ENCODE assay signal across 21 cellular contexts in the genomic region with DNA sequence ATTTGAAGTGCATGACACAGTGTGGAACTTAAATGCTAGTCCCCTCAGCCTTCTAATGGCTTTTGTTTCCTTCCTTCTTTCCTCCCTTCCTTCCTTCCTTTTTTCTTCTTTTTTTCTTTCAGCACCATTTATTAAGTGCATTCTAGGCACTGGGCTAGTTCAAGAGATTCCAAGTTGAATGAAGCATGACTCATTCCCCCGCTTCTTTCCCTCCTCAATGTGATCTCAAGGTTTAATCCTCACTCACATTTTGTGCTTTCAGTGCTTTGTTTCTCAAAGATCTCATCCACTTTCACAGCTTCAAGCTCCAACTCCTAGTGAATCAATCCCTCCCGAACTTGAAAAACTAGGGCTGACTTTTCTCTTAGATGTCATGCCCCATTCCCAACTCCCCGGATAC.
DNase-seq lines count a peak whose midpoint lies in the region; ATAC-seq and TF ChIP-seq lines count a peak whose summit lies in the region.
"Had no signal": no experiment of that assay in that cellular context is flagged by ENCODE, and none has a peak within 500 bp of the region (broad histone marks: within the 10 kb centered on the region; RNA-seq: fewer than 3 reads in every experiment).

No MANE protein-coding gene starts in this region.

- H3K4me1 ChIP-seq in mesendoderm (ENCODE audit: control insufficient read depth, low read depth, low read length) = no peaks in the 10 kb centered on the region
- H3K4me1 ChIP-seq: pancreas had no signal

- H3K27ac Mint-ChIP-seq in natural killer cell (no peak overlapping the region), mesothelial cell of epicardium (no peak overlapping the region)
- no peak overlapping the region for H3K27ac Mint-ChIP-seq in activated naive CD8-positive, alpha-beta T cell treated with anti-CD3 and anti-CD28 coated beads for 36 hours
- H3K27ac Mint-ChIP-seq: CD4-positive, alpha-beta T cell had no signal

- H3K79me1 ChIP-seq in mesendoderm (ENCODE audit: low read length) = no peaks in the 10 kb centered on the region

- H3K79me2 ChIP-seq in mesendoderm (ENCODE audit: control insufficient read depth, insufficient read depth, low read length) = no peaks in the 10 kb centered on the region

- H3K9ac ChIP-seq in mesendoderm (ENCODE audit: low read length) = no peak overlapping the region

- no peak overlapping the region for H3K4me3 ChIP-seq in cardiac fibroblast (replicated peaks in 1 of 2; ENCODE audit: low read depth in 2 of 2, low read length in 2 of 2)
- no peak overlapping the region for H3K4me3 ChIP-seq in mesendoderm (ENCODE audit: low read length)
- H3K4me3 ChIP-seq: ascending aorta, pancreas had no signal

- H3K36me3 ChIP-seq in mesendoderm (ENCODE audit: control insufficient read depth, insufficient read depth, low read length) = no peaks in the 10 kb centered on the region
- H3K36me3 ChIP-seq: ascending aorta, pancreas had no signal

- H3K4me3 Mint-ChIP-seq in natural killer cell (no peak overlapping the region), mesothelial cell of epicardium (no peak overlapping the region)
- no peak overlapping the region for H3K4me3 Mint-ChIP-seq in activated naive CD8-positive, alpha-beta T cell treated with anti-CD3 and anti-CD28 coated beads for 36 hours
- H3K4me3 Mint-ChIP-seq: CD4-positive, alpha-beta T cell had no signal

- H2AK5ac ChIP-seq in mesendoderm (ENCODE audit: low read length) = peak overlapping the region; percentile 31

- H3K23ac ChIP-seq in mesendoderm (ENCODE audit: low read length) = no peak overlapping the region

- H2BK120ac ChIP-seq in mesendoderm (ENCODE audit: low read depth, low read length) = no peak overlapping the region

- H3K9me3 Mint-ChIP-seq in natural killer cell (peaks cover 3 to 4% of the 10 kb centered on the region in 2 donors), mesothelial cell of epicardium (no peaks in the 10 kb centered on the region)
- H3K9me3 Mint-ChIP-seq in activated naive CD8-positive, alpha-beta T cell treated with anti-CD3 and anti-CD28 coated beads for 36 hours = peaks cover 3% of the 10 kb centered on the region
- H3K9me3 Mint-ChIP-seq: CD4-positive, alpha-beta T cell had no signal

- H3K27ac ChIP-seq in mesendoderm (ENCODE audit: low read depth, low read length) = no peak overlapping the region
- H3K27ac ChIP-seq: ascending aorta, pancreas, RWPE1 had no signal

- no peak overlapping the region for H3K4me2 ChIP-seq in mesendoderm (ENCODE audit: low read length)

- ATAC-seq in natural killer cell = no peak
- ATAC-seq: left ventricle myocardium superior, pancreas had no signal

- H3K4me1 Mint-ChIP-seq in natural killer cell (peaks cover 5 to 11% of the 10 kb centered on the region in 2 donors), mesothelial cell of epicardium (no peaks in the 10 kb centered on the region)
- peaks cover 41% of the 10 kb centered on the region for H3K4me1 Mint-ChIP-seq in activated naive CD8-positive, alpha-beta T cell treated with anti-CD3 and anti-CD28 coated beads for 36 hours

- H4K8ac ChIP-seq in mesendoderm (ENCODE audit: low read depth, low read length) = no peak overlapping the region

- no peaks in the 10 kb centered on the region for H3K27me3 ChIP-seq in mesendoderm (ENCODE audit: insufficient read depth, low read length, poor library complexity)
- H3K27me3 ChIP-seq: ascending aorta, pancreas had no signal

- no peak overlapping the region for H3K18ac ChIP-seq in mesendoderm (ENCODE audit: low read length)

- TF ChIP-seq CTCF in cardiac fibroblast (IDR thresholded peaks at IDR 0.05; ENCODE audit: low read depth, low read length) (no peak), natural killer cell (IDR thresholded peaks at IDR 0.05) (no peak), mesothelial cell of epicardium (IDR thresholded peaks at IDR 0.05; ENCODE audit: unreplicated experiment) (no peak)

- no peak overlapping the region for H3K4ac ChIP-seq in mesendoderm (ENCODE audit: low read depth, low read length)

- no peaks in the 10 kb centered on the region for H3K27me3 Mint-ChIP-seq in natural killer cell (ENCODE audit: low read depth in 2 of 2)
- no peaks in the 10 kb centered on the region for H3K27me3 Mint-ChIP-seq in activated naive CD8-positive, alpha-beta T cell treated with anti-CD3 and anti-CD28 coated beads for 36 hours
- H3K27me3 Mint-ChIP-seq in mesothelial cell of epicardium (ENCODE audit: low read depth) = no peaks in the 10 kb centered on the region
- H3K27me3 Mint-ChIP-seq: CD4-positive, alpha-beta T cell; IgD-negative memory B cell had no signal

- DNase-seq in HCEC 1CT (peak; percentile 12), cardiac fibroblast (ENCODE audit: low read depth in 2 of 2) (peak; percentile 5 to 31), mesendoderm (no peak), NCI-H510A (lab: John Stamatoyannopoulos, UW) (no peak), natural killer cell (no peak), mesothelial cell of epicardium (ENCODE audit: low spot score in 2 of 2, unreplicated experiment in 2 of 2) (no peak)
- DNase-seq in activated naive CD8-positive, alpha-beta T cell treated with anti-CD3 and anti-CD28 coated beads for 36 hours = no peak
- DNase-seq: activated CD4-positive, alpha-beta T cell treated with anti-CD3 and anti-CD28 coated beads, Interleukin-2, amount 50 U/mL, for 1 hour; activated gamma-delta T cell treated with Interleukin-2 at 50 U/mL for 16 hours; CD4-positive, alpha-beta T cell; cortex of kidney; DMS79; left ventricle myocardium superior; NCI-H1930; pancreas; stimulated activated CD4-positive, alpha-beta T cell treated with anti-CD3 and anti-CD28 coated beads, Interleukin-4, amount 100 ng/mL, for 4 hours; substantia nigra; SW 1271 had no signal

- H2BK5ac ChIP-seq in mesendoderm (ENCODE audit: low read length) = no peak overlapping the region

- intact Hi-C loops in natural killer cell (cut with micrococcal nuclease) = no loop called here

- H3K56ac ChIP-seq in mesendoderm (ENCODE audit: low read length) = no peak overlapping the region

- H4K5ac ChIP-seq in mesendoderm (ENCODE audit: low read length) = no peak overlapping the region

- WGBS in mesendoderm (ENCODE audit: extremely low coverage, insufficient coverage, low lambda C conversion rate) = no CpG with 5 or more reads among the region's 3 CpGs

- no peaks in the 10 kb centered on the region for H3K36me3 Mint-ChIP-seq in natural killer cell
- peaks cover 2% of the 10 kb centered on the region for H3K36me3 Mint-ChIP-seq in activated naive CD8-positive, alpha-beta T cell treated with anti-CD3 and anti-CD28 coated beads for 36 hours
- H3K36me3 Mint-ChIP-seq in mesothelial cell of epicardium = no peaks in the 10 kb centered on the region

- H2BK15ac ChIP-seq in mesendoderm (replicated peaks; ENCODE audit: low read depth) = no peak overlapping the region

Comparison
In these comparisons a context has a peak if more than half of its experiments do, and no peak if none do; other contexts are left out.
1. DNase-seq: peak in HCEC 1CT (single experiment) and cardiac fibroblast (2 of 2); none in mesendoderm (single experiment), NCI-H510A (single experiment), natural killer cell (single experiment), activated naive CD8-positive, alpha-beta T cell treated with anti-CD3 and anti-CD28 coated beads for 36 hours (single experiment) and mesothelial cell of epicardium (0 of 2).